ENCODE assay signal across 1 cellular context in genomic region chr3:110504901-110505300, GRCh38.
TF ChIP-seq lines count a peak whose summit lies in the region.

No MANE protein-coding gene starts in this region.

TF ChIP-seq in K562, 482 proteins besides CTCF, POLR2A, EP300 and RAD21 (continued from another document and continues in another):
- no peak for TF ChIP-seq ZNF407 (IDR thresholded peaks at IDR 0.05; ENCODE audit: low read depth)
- TF ChIP-seq JUNB (CRISPR knock-in tag; conservative IDR thresholded peaks at IDR 0.05) = no peak
- TF ChIP-seq XRCC3 (IDR thresholded peaks at IDR 0.05) = no peak
- TF ChIP-seq ZNF140 (CRISPR knock-in tag; IDR thresholded peaks at IDR 0.05) = no peak
- TF ChIP-seq ZBTB2 (IDR thresholded peaks at IDR 0.05) = no peak
- TF ChIP-seq MAZ (CRISPR knock-in tag; conservative IDR thresholded peaks at IDR 0.05 in 1 of 2, IDR thresholded peaks at IDR 0.05 in 1 of 2) = no peak
- TF ChIP-seq ZNF232 (CRISPR knock-in tag; IDR thresholded peaks at IDR 0.05) = no peak
- no peak for TF ChIP-seq HCFC1 (IDR thresholded peaks at IDR 0.05; ENCODE audit: low read depth, low read length)
- TF ChIP-seq ZNF586 (CRISPR knock-in tag; conservative IDR thresholded peaks at IDR 0.05) = no peak
- peak; percentile 52; the same call in 1 of the 2 replicates for TF ChIP-seq ATF7 (IDR thresholded peaks at IDR 0.05)
- no peak for TF ChIP-seq HNRNPH1 (optimal IDR thresholded peaks at IDR 0.05; ENCODE audit: low read depth, low read length)
- TF ChIP-seq ESRRA (IDR thresholded peaks at IDR 0.05; ENCODE audit: borderline replicate concordance, low read depth) = no peak
- no peak for TF ChIP-seq ZNF830 (CRISPR knock-in tag; IDR thresholded peaks at IDR 0.05)
- TF ChIP-seq STAT5A (IDR thresholded peaks at IDR 0.05; ENCODE audit: borderline replicate concordance, low read length) = peak; percentile 65; the same call in 1 of the 2 replicates
- TF ChIP-seq FUS (optimal IDR thresholded peaks at IDR 0.05; ENCODE audit: low read depth, low read length) = no peak
- peak; percentile 84; the same call in 1 of the 2 replicates for TF ChIP-seq LEF1 (IDR thresholded peaks at IDR 0.05)
- TF ChIP-seq DMBX1 (CRISPR knock-in tag; IDR thresholded peaks at IDR 0.05; ENCODE audit: borderline replicate concordance) = no peak
- no peak for TF ChIP-seq SAFB2 (IDR thresholded peaks at IDR 0.05; ENCODE audit: borderline replicate concordance, low read depth, low read length, severe bottlenecking)
- no peak for TF ChIP-seq MTF1 (CRISPR knock-in tag; IDR thresholded peaks at IDR 0.05; ENCODE audit: borderline replicate concordance)
- TF ChIP-seq ZNF507 (tag; conservative IDR thresholded peaks at IDR 0.05) = no peak
- TF ChIP-seq ZNF311 (CRISPR knock-in tag; IDR thresholded peaks at IDR 0.05) = no peak
- TF ChIP-seq MXI1 (IDR thresholded peaks at IDR 0.05; ENCODE audit: low read depth, low read length) = no peak
- no peak for TF ChIP-seq GTF2F1 (IDR thresholded peaks at IDR 0.05; ENCODE audit: low read depth, low read length)
- TF ChIP-seq SETDB1 (IDR thresholded peaks at IDR 0.05; ENCODE audit: low read length) = no peak
- no peak for TF ChIP-seq ZNF436 (CRISPR knock-in tag; IDR thresholded peaks at IDR 0.05)
- no peak for TF ChIP-seq ZKSCAN3 (CRISPR knock-in tag; IDR thresholded peaks at IDR 0.05)
- no peak for TF ChIP-seq ZNF740 (CRISPR knock-in tag; IDR thresholded peaks at IDR 0.05)
- TF ChIP-seq ZNF740 (tag; IDR thresholded peaks at IDR 0.05) = no peak
- no peak for TF ChIP-seq ID3 (CRISPR knock-in tag; IDR thresholded peaks at IDR 0.05)
- no peak for TF ChIP-seq ID3 (tag; IDR thresholded peaks at IDR 0.05)
- TF ChIP-seq PHF20 (IDR thresholded peaks at IDR 0.05; ENCODE audit: partially characterized antibody) = no peak
- no peak for TF ChIP-seq ZNF398 (CRISPR knock-in tag; IDR thresholded peaks at IDR 0.05)
- TF ChIP-seq ZNF707 (CRISPR knock-in tag; conservative IDR thresholded peaks at IDR 0.05) = no peak
- no peak for TF ChIP-seq SMARCB1 (IDR thresholded peaks at IDR 0.05; ENCODE audit: insufficient read length, low read depth)
- TF ChIP-seq KLF16 (IDR thresholded peaks at IDR 0.05) = peak; percentile 72; the same call in 1 of the 2 replicates
- no peak for TF ChIP-seq SIRT6 (IDR thresholded peaks at IDR 0.05; ENCODE audit: low read depth, low read length)
- no peak for TF ChIP-seq CTCFL (IDR thresholded peaks at IDR 0.05; ENCODE audit: borderline replicate concordance, insufficient read depth, low read depth, low read length, poor library complexity, severe bottlenecking)
- TF ChIP-seq ATF4 (CRISPR knock-in tag; IDR thresholded peaks at IDR 0.05) = no peak
- TF ChIP-seq L3MBTL2 (IDR thresholded peaks at IDR 0.05) = peak; percentile 36; the same call in 1 of the 2 replicates
- peak; percentile 78 for TF ChIP-seq SUPT5H (IDR thresholded peaks at IDR 0.05)
- no peak for TF ChIP-seq KAT8 (IDR thresholded peaks at IDR 0.05; ENCODE audit: low read depth)
- no peak for TF ChIP-seq ZZZ3 (IDR thresholded peaks at IDR 0.05)
- TF ChIP-seq STAT6 (CRISPR knock-in tag; IDR thresholded peaks at IDR 0.05) = no peak
- TF ChIP-seq ZNF639 (CRISPR knock-in tag; conservative IDR thresholded peaks at IDR 0.05 in 1 of 2, IDR thresholded peaks at IDR 0.05 in 1 of 2) = no peak
- no peak for TF ChIP-seq SRSF3 (IDR thresholded peaks at IDR 0.05; ENCODE audit: insufficient read depth, low read length)
